Comparison of ENCODE assay signal across 31 cellular contexts in the genomic region with DNA sequence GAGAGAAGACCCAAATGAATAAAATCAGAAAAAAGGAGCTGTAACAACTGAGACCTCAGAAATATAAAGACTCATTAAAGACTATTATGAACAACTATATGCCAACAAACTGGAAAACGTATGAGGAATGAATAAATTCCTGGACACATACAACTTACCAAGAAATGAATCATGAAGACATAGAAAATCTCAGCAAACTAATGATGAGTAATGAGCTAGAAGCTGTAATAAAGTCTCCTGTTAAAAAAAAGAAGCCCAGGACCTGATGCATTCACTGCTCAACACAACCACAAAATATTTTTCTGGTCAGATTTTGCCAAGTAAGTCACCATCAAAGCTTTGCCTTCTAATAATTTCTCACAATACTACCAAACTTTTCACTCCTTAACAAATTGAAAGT.
DNase-seq lines count a peak whose midpoint lies in the region; ATAC-seq and TF ChIP-seq lines count a peak whose summit lies in the region.
"Had no signal": no experiment of that assay in that cellular context is flagged by ENCODE, and none has a peak within 500 bp of the region (broad histone marks: within the 10 kb centered on the region; RNA-seq: fewer than 3 reads in every experiment).

No MANE protein-coding gene starts in this region.

- no peaks in the 10 kb centered on the region for H3K9me3 ChIP-seq in smooth muscle cell (replicated peaks; ENCODE audit: low read depth)
- H3K9me3 ChIP-seq: SJSA1 had no signal

- no peaks in the 10 kb centered on the region for H3K79me2 ChIP-seq in smooth muscle cell (ENCODE audit: low read depth)

- no peak overlapping the region for H3K9ac ChIP-seq in smooth muscle cell (ENCODE audit: low read depth)
- H3K9ac ChIP-seq: BLaER1 treated with 17β-estradiol and CSF1 and Interleukin-3, amounts not matched to agents 10 nM and 100 nM had no signal

- WGBS in smooth muscle cell (ENCODE audit: low lambda C conversion rate): 15% methylated on average over 1 of the region's 1 CpG

- DNase-seq in HT1080 (ENCODE audit: low read depth) (peak; percentile 56), fibroblast of villous mesenchyme (ENCODE audit: low read depth) (peak; percentile 31), smooth muscle cell (lab: John Stamatoyannopoulos, UW; ENCODE audit: unreplicated experiment) (no peak), type B pancreatic cell (ENCODE audit: extremely low spot score, unreplicated experiment) (no peak)
- DNase-seq: activated CD4-positive, CD25-positive, alpha-beta regulatory T cell; activated effector memory CD4-positive, alpha-beta T cell treated with anti-CD3 and anti-CD28 coated beads, Interleukin-2, amount 50 U/mL, for 16 hours; activated T-cell treated with anti-CD3 and anti-CD28 coated beads, Interleukin-2, amount 50 U/mL, for 24 hours; aorta; central memory CD4-positive, alpha-beta T cell; DMS153; effector memory CD8-positive, alpha-beta T cell; GDM1; H9; left colon; NCI-H1436 treated with DMSO at 0.1 percent for 48 hours; NCI-H226; NCI-H526 treated with DMSO at 0.1 percent for 48 hours; T-helper 1 cell; trophoblast cell had no signal

- no peak overlapping the region for H2AFZ ChIP-seq in smooth muscle cell (ENCODE audit: low read depth)

- H3K27ac Mint-ChIP-seq in type B pancreatic cell: no peak overlapping the region
- H3K27ac Mint-ChIP-seq: activated naive CD8-positive, alpha-beta T cell; activated T-cell treated with anti-CD3 and anti-CD28 coated beads, Interleukin-2, amount 50 U/mL, for 24 hours; effector memory CD8-positive, alpha-beta T cell; H9; nephron; stimulated activated effector memory CD8-positive, alpha-beta T cell treated with anti-CD3 and anti-CD28 coated beads, Interleukin-12 subunit alpha, Interleukin-12 subunit beta, amount 100 ng/mL, for 72 hours had no signal

- ATAC-seq in HG03520 (IDR thresholded peaks at IDR 0.05; ENCODE audit: unreplicated experiment): no peak
- no peak for ATAC-seq in GM18868 (IDR thresholded peaks at IDR 0.05; ENCODE audit: unreplicated experiment)
- ATAC-seq: effector memory CD8-positive, alpha-beta T cell; esophagus mucosa; HepG2; left colon; Panc1; stimulated activated effector memory CD8-positive, alpha-beta T cell treated with anti-CD3 and anti-CD28 coated beads, Interleukin-12 subunit alpha, Interleukin-12 subunit beta, amount 100 ng/mL, for 72 hours had no signal

- H3K9me3 Mint-ChIP-seq in type B pancreatic cell: no peaks in the 10 kb centered on the region
- H3K9me3 Mint-ChIP-seq: H9, nephron had no signal

- H3K27ac ChIP-seq in VCaP (peak overlapping the region; percentile 1; the same call in 1 of the 2 replicates), smooth muscle cell (ENCODE audit: low read depth) (peak overlapping the region; percentile 85)
- H3K27ac ChIP-seq: BLaER1 treated with 17β-estradiol and CSF1 and Interleukin-3, amounts not matched to agents 10 nM and 100 nM; HL-60; SJSA1 had no signal

- no peaks in the 10 kb centered on the region for H3K27me3 ChIP-seq in smooth muscle cell (ENCODE audit: low read depth)
- H3K27me3 ChIP-seq: BLaER1 treated with 17β-estradiol and CSF1 and Interleukin-3, amounts not matched to agents 10 nM and 100 nM; SJSA1 had no signal

- peaks cover 16% of the 10 kb centered on the region for H3K4me1 ChIP-seq in smooth muscle cell (ENCODE audit: low read depth)
- H3K4me1 ChIP-seq: BLaER1 treated with 17β-estradiol and CSF1 and Interleukin-3, amounts not matched to agents 10 nM and 100 nM; SJSA1 had no signal

- no peaks in the 10 kb centered on the region for H4K20me1 ChIP-seq in smooth muscle cell (ENCODE audit: low read depth)
- H4K20me1 ChIP-seq: BLaER1 treated with 17β-estradiol and CSF1 and Interleukin-3, amounts not matched to agents 10 nM and 100 nM had no signal

- no peaks in the 10 kb centered on the region for H3K36me3 ChIP-seq in smooth muscle cell (ENCODE audit: low read depth)
- H3K36me3 ChIP-seq: BLaER1 treated with 17β-estradiol and CSF1 and Interleukin-3, amounts not matched to agents 10 nM and 100 nM; SJSA1 had no signal

- H3K4me3 Mint-ChIP-seq in type B pancreatic cell: no peak overlapping the region
- H3K4me3 Mint-ChIP-seq: activated naive CD8-positive, alpha-beta T cell; activated T-cell treated with anti-CD3 and anti-CD28 coated beads, Interleukin-2, amount 50 U/mL, for 24 hours; effector memory CD8-positive, alpha-beta T cell; H9; nephron; stimulated activated effector memory CD8-positive, alpha-beta T cell treated with anti-CD3 and anti-CD28 coated beads, Interleukin-12 subunit alpha, Interleukin-12 subunit beta, amount 100 ng/mL, for 72 hours had no signal

- H3K4me3 ChIP-seq in fibroblast of villous mesenchyme (ENCODE audit: low read depth, low read length) (no peak overlapping the region), smooth muscle cell (peak overlapping the region; percentile 0)
- H3K4me3 ChIP-seq: BLaER1 treated with 17β-estradiol and CSF1 and Interleukin-3, amounts not matched to agents 10 nM and 100 nM; SJSA1 had no signal

- no peaks in the 10 kb centered on the region for H3K27me3 Mint-ChIP-seq in type B pancreatic cell
- H3K27me3 Mint-ChIP-seq: activated naive CD8-positive, alpha-beta T cell; activated T-cell treated with anti-CD3 and anti-CD28 coated beads, Interleukin-2, amount 50 U/mL, for 24 hours; effector memory CD8-positive, alpha-beta T cell had no signal

- TF ChIP-seq CTCF in VCaP (conservative IDR thresholded peaks at IDR 0.05) (no peak), fibroblast of villous mesenchyme (IDR thresholded peaks at IDR 0.05; ENCODE audit: insufficient read depth, low read depth, low read length) (no peak), smooth muscle cell (IDR thresholded peaks at IDR 0.05; ENCODE audit: borderline replicate concordance, insufficient read depth, poor library complexity, severe bottlenecking) (no peak), type B pancreatic cell (conservative IDR thresholded peaks at IDR 0.05) (no peak)

- H3K36me3 Mint-ChIP-seq in type B pancreatic cell: no peaks in the 10 kb centered on the region
- H3K36me3 Mint-ChIP-seq: activated naive CD8-positive, alpha-beta T cell; stimulated activated effector memory CD8-positive, alpha-beta T cell treated with anti-CD3 and anti-CD28 coated beads, Interleukin-12 subunit alpha, Interleukin-12 subunit beta, amount 100 ng/mL, for 72 hours had no signal

- peaks cover 6% of the 10 kb centered on the region for H3F3A ChIP-seq in smooth muscle cell (ENCODE audit: low read depth)

- H3K4me1 Mint-ChIP-seq in type B pancreatic cell (ENCODE audit: unreplicated experiment): no peaks in the 10 kb centered on the region
- H3K4me1 Mint-ChIP-seq: nephron; stimulated activated effector memory CD8-positive, alpha-beta T cell treated with anti-CD3 and anti-CD28 coated beads, Interleukin-12 subunit alpha, Interleukin-12 subunit beta, amount 100 ng/mL, for 72 hours had no signal

- H3K4me2 ChIP-seq in smooth muscle cell: peak overlapping the region; percentile 73
- H3K4me2 ChIP-seq: BLaER1 treated with 17β-estradiol and CSF1 and Interleukin-3, amounts not matched to agents 10 nM and 100 nM had no signal

Comparison
In these comparisons a context has a peak if more than half of its experiments do, and no peak if none do; other contexts are left out.
1. DNase-seq: peak in HT1080 (single experiment) and fibroblast of villous mesenchyme (single experiment); none in smooth muscle cell (single experiment) and type B pancreatic cell (single experiment).